In genomic region chr7:28957822-28958234, GRCh38 we compare ENCODE assay signal across 9 cellular contexts. TPM values are rescaled to one million over a fixed set of nuclear protein-coding genes. Genes with fewer than 3 reads are reported as not detected.
A peak's percentile ranks its signal among the peaks of the same experiment; 100 is the strongest.
DNase-seq lines count a peak whose midpoint lies in the region; ATAC-seq, FAIRE-seq and TF ChIP-seq lines count a peak whose summit lies in the region.
"Had no signal": no experiment of that assay in that cellular context is flagged by ENCODE, and none has a peak within 500 bp of the region (broad histone marks: within the 10 kb centered on the region; RNA-seq: fewer than 3 reads in every experiment).

No MANE protein-coding gene starts in this region.

- H3K9ac ChIP-seq in HUES64 (ENCODE audit: low read depth, low read length) (peak overlapping the region; percentile 57; the same call in 1 of the 2 replicates), endothelial cell of umbilical vein (replicated peaks; ENCODE audit: extremely low read depth, insufficient read depth, low read length) (no peak overlapping the region)

- H4K20me1 ChIP-seq in endothelial cell of umbilical vein (replicated peaks; ENCODE audit: control insufficient read depth, extremely low read depth, insufficient read depth, low read length), result no peaks in the 10 kb centered on the region

- H3K4me1 ChIP-seq in HUES64 (ENCODE audit: insufficient read depth, low read length) (peaks cover 32% of the 10 kb centered on the region), endothelial cell of umbilical vein (ENCODE audit: control insufficient read depth, extremely low read depth, insufficient read depth, low read length) (peaks cover 11% of the 10 kb centered on the region)

- no TSS peak for BruUV-seq in endothelial cell of umbilical vein (replicated peaks; lab: Mats Ljungman, UMichigan)

- dilution Hi-C loops in endothelial cell of umbilical vein (cut with MboI; ENCODE audit: extremely low pct_ligation_motif_present, low sequenced_read_pairs), result no loop called here

- H3K27ac ChIP-seq in HUES64 (ENCODE audit: low read depth, low read length) (no peak overlapping the region), endothelial cell of umbilical vein (ENCODE audit: insufficient read depth, low read depth, low read length) (no peak overlapping the region)

- DNase-seq in AG04449 (ENCODE audit: low read depth, low spot score) (no peak), endothelial cell of umbilical vein (ENCODE audit: low read depth, low spot score) (peak; percentile 36), GOT3 (lab: John Stamatoyannopoulos, UW) (no peak), DMS79 (lab: John Stamatoyannopoulos, UW) (no peak)
- DNase-seq in naive thymus-derived CD8-positive, alpha-beta T cell, result no peak
- DNase-seq: activated CD8-positive, alpha-beta memory T cell treated with anti-CD3 and anti-CD28 coated beads, Interleukin-2, amount 10 ng/mL, durations not matched to agents 7 days and 5 days had no signal

- H3K4me3 ChIP-seq in AG04449 (ENCODE audit: low read depth, low read length), result peak overlapping the region; percentile 56
- peak overlapping the region; percentile 65 for H3K4me3 ChIP-seq in HUES64 (ENCODE audit: low read length)
- peak overlapping the region in 1 of 3 experiments; percentile 13 for H3K4me3 ChIP-seq in endothelial cell of umbilical vein (replicated peaks in 1 of 3; ENCODE audit: insufficient read depth in 1 of 3, low read depth in 1 of 3, low read length in 3 of 3)

- no peak for ATAC-seq in naive thymus-derived CD8-positive, alpha-beta T cell
- ATAC-seq in HG02763 (IDR thresholded peaks at IDR 0.05; ENCODE audit: unreplicated experiment) (no peak), GM19035 (IDR thresholded peaks at IDR 0.05; ENCODE audit: unreplicated experiment) (no peak)

- no peaks in the 10 kb centered on the region for H3K79me2 ChIP-seq in endothelial cell of umbilical vein (ENCODE audit: control insufficient read depth, insufficient read depth, low read length)

- POLR2A ChIA-PET in AG04449 (lab: Yijun Ruan, JAX), result no interaction called here
- POLR2A ChIA-PET in endothelial cell of umbilical vein (lab: Charles Lee), result no interaction called here
- POLR2A ChIA-PET in naive thymus-derived CD8-positive, alpha-beta T cell (lab: Charles Lee), result no interaction called here

- no peak overlapping the region for H3K27ac Mint-ChIP-seq in naive thymus-derived CD8-positive, alpha-beta T cell

- intact Hi-C loops in endothelial cell of umbilical vein (cut with micrococcal nuclease), result no loop called here

- H3K36me3 ChIP-seq in HUES64 (ENCODE audit: insufficient read depth, low read length) (no peaks in the 10 kb centered on the region), endothelial cell of umbilical vein (ENCODE audit: control insufficient read depth in 2 of 2, extremely low read depth in 1 of 2, insufficient read depth in 2 of 2, low read length in 2 of 2) (no peaks in the 10 kb centered on the region)

- H3K9me1 ChIP-seq in endothelial cell of umbilical vein (replicated peaks; ENCODE audit: control insufficient read depth, extremely low read depth, insufficient read depth, low read length), result no peaks in the 10 kb centered on the region

- no peaks in the 10 kb centered on the region for H3K9me3 Mint-ChIP-seq in naive thymus-derived CD8-positive, alpha-beta T cell

- peak overlapping the region; percentile 60 for H2AFZ ChIP-seq in endothelial cell of umbilical vein (ENCODE audit: low read depth, low read length)

- TF ChIP-seq CTCF in AG04449 (IDR thresholded peaks at IDR 0.05; ENCODE audit: insufficient read depth, low read length, missing control alignments) (peak; percentile 8), endothelial cell of umbilical vein (IDR thresholded peaks at IDR 0.05; ENCODE audit: extremely low read depth in 1 of 2, insufficient read depth in 1 of 2, low read depth in 1 of 2, low read length in 2 of 2) (no peak)

- peak overlapping the region in 9 of 10 donors; percentile 3 to 65 (median 50) for H3K4me3 Mint-ChIP-seq in naive thymus-derived CD8-positive, alpha-beta T cell
- H3K4me3 Mint-ChIP-seq: activated CD8-positive, alpha-beta memory T cell treated with anti-CD3 and anti-CD28 coated beads, Interleukin-2, amount 10 ng/mL, durations not matched to agents 7 days and 5 days had no signal

- 2% methylated on average over 43 of the region's 43 CpGs for WGBS in HUES64

- peak overlapping the region; percentile 26 for H3K4me2 ChIP-seq in endothelial cell of umbilical vein (ENCODE audit: insufficient read depth, low read length)

- H3K27me3 ChIP-seq in HUES64 (ENCODE audit: insufficient read depth, low read length) (peaks cover 59% of the 10 kb centered on the region), endothelial cell of umbilical vein (ENCODE audit: control insufficient read depth in 2 of 2, insufficient read depth in 2 of 2, low read length in 2 of 2) (peaks cover 18 to 26% of the 10 kb centered on the region in 2 experiments)

- peak; percentile 64 for FAIRE-seq in endothelial cell of umbilical vein (lab: Jason Lieb, UNC)

- TF ChIP-seq POLR2A in endothelial cell of umbilical vein (IDR thresholded peaks at IDR 0.05; ENCODE audit: low read depth, low read length), result no peak

- no peaks in the 10 kb centered on the region for H3K36me3 Mint-ChIP-seq in naive thymus-derived CD8-positive, alpha-beta T cell
- H3K36me3 Mint-ChIP-seq: activated CD8-positive, alpha-beta memory T cell treated with anti-CD3 and anti-CD28 coated beads, Interleukin-2, amount 10 ng/mL, durations not matched to agents 7 days and 5 days had no signal

- CTCF ChIA-PET in AG04449 (lab: Yijun Ruan, JAX), result interaction anchor here (0.6 to 26.0 kb wide), 18 partner anchors 10 to 472 kb away, joined by 3 to 767 read pairs (median 10); no protein-coding TSS in a partner anchor
- CTCF ChIA-PET in endothelial cell of umbilical vein (lab: Charles Lee), result interaction anchor here (0.9 to 16.1 kb wide), 15 partner anchors 8 to 232 kb away, joined by 3 to 518 read pairs (median 13); no protein-coding TSS in a partner anchor

- peaks cover 0 to 19% (median 14%) of the 10 kb centered on the region in 4 donors for H3K4me1 Mint-ChIP-seq in naive thymus-derived CD8-positive, alpha-beta T cell

- H3K9me3 ChIP-seq in HUES64 (ENCODE audit: insufficient read depth, low read depth, low read length) (no peaks in the 10 kb centered on the region), endothelial cell of umbilical vein (replicated peaks; ENCODE audit: control insufficient read depth, insufficient read depth, low read length) (no peaks in the 10 kb centered on the region)

- H3K27me3 Mint-ChIP-seq in naive thymus-derived CD8-positive, alpha-beta T cell, result peaks cover 31 to 73% (median 44%) of the 10 kb centered on the region in 5 donors

TF ChIP-seq in endothelial cell of umbilical vein, 7 proteins besides CTCF, POLR2A, EP300 and RAD21:
- TF ChIP-seq MAX (IDR thresholded peaks at IDR 0.05; ENCODE audit: insufficient read depth, insufficient read length) (no peak), EZH2 (IDR thresholded peaks at IDR 0.05; ENCODE audit: borderline replicate concordance, low read depth, low read length, severe bottlenecking) (peak; percentile 86)

RNA-seq across cellular contexts. Expression of gene TRIL, which starts 0.3 kb away (rescaled TPM):
- polyA plus RNA-seq in HUES64 (2013, experiment 1 of 2), result 9.0 TPM
- 13.6 TPM for polyA plus RNA-seq in HUES64 (2013, experiment 2 of 2)
- total RNA-seq in endothelial cell of umbilical vein, result 0.97 and 1.8 TPM in 2 replicates
- polyA plus RNA-seq in endothelial cell of umbilical vein, result 0.52 and 0.78 TPM in 2 replicates
- polyA plus RNA-seq in endothelial cell of umbilical vein (2011; cell fraction: cytosol; rRNA removed), result 0.18 and 0.28 TPM in 2 replicates
- polyA plus RNA-seq in endothelial cell of umbilical vein (2011; cell fraction: nucleus; rRNA removed), result 0.08 and 0.18 TPM in 2 replicates
- 0.21 and 0.35 TPM in 2 replicates for polyA plus RNA-seq in endothelial cell of umbilical vein (2012)
- polyA minus RNA-seq in endothelial cell of umbilical vein, result 0.47 and 0.90 TPM in 2 replicates
- not detected for polyA minus RNA-seq in endothelial cell of umbilical vein (2011; cell fraction: cytosol; rRNA and poly(A)+ RNA removed)
- 0.19 and 0.34 TPM in 2 replicates for polyA minus RNA-seq in endothelial cell of umbilical vein (2011; cell fraction: nucleus; rRNA and poly(A)+ RNA removed)
- not detected for total RNA-seq in naive thymus-derived CD8-positive, alpha-beta T cell
- not detected for polyA plus RNA-seq in naive thymus-derived CD8-positive, alpha-beta T cell
